Comparison of ENCODE assay signal across 9 cellular contexts in the genomic region with DNA sequence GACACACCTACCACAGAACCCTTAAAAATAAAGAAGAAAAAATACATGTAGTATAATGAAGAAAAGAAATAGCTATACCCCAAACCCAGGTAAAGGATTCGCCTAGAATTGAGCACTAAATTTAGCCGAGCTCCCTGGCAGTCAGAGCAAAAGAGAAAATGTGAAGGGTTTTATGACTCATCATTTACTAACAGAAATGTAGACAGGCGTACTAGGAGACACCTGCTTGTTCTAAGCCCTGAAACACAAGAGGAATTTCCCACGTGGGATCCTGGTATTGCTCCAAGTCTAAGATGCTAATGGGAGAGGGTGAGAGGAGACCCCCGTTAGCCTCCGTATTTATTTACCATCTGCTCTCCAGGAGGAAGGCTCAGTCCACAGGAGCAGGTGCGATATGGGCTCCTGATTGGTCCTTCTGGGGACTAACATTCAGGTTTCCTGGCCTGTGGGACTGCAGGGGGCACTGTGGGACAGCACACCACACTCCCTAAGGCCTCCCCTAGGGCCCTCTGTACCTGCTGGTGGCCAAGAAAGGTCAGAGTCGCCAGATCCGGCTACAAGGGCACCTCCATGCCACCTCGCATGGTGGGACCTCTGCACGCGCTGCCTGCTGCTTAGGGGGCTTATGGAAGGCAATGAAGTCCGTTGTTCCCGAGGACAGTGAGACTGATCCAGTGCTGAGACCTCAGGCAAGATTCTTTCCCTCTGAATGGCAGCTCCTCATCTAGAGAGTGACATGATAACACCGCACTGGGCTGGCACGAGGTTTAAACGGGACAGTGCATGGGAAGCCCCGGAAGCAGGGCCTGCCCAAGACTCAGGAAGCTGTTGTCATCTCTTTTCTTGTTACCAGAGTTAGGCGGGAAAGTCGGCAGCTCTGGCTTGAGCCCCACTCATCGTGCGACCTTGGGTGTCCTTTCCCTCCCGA. TPM values are rescaled to one million over a fixed set of nuclear protein-coding genes. Genes with fewer than 3 reads are reported as not detected.
DNase-seq lines count a peak whose midpoint lies in the region; ATAC-seq and TF ChIP-seq lines count a peak whose summit lies in the region.
"Had no signal": no experiment of that assay in that cellular context is flagged by ENCODE, and none has a peak within 500 bp of the region (broad histone marks: within the 10 kb centered on the region; RNA-seq: fewer than 3 reads in every experiment).

No MANE protein-coding gene starts in this region.

- no peak overlapping the region for H3K27ac ChIP-seq in 22Rv1

- H3K36me3 Mint-ChIP-seq in type B pancreatic cell, result no peaks in the 10 kb centered on the region
- no peaks in the 10 kb centered on the region for H3K36me3 Mint-ChIP-seq in T-cell

- H3K4me3 Mint-ChIP-seq in type B pancreatic cell (no peak overlapping the region), T-cell (no peak overlapping the region)

- TF ChIP-seq CTCF in 22Rv1 (IDR thresholded peaks at IDR 0.05), result peak; percentile 61
- TF ChIP-seq CTCF in GM10248 (IDR thresholded peaks at IDR 0.05; ENCODE audit: control extremely low read depth, extremely low read depth, low read depth, missing control alignments), result peak; percentile 53
- TF ChIP-seq CTCF in type B pancreatic cell (conservative IDR thresholded peaks at IDR 0.05), result peak; percentile 65

- peak; percentile 72 for ATAC-seq in HG02678 (IDR thresholded peaks at IDR 0.05; ENCODE audit: unreplicated experiment)
- no peak for ATAC-seq in T-cell (replicated peaks in 1 of 4)

- CTCF ChIA-PET in GM10248 (lab: Yijun Ruan, JAX) (interaction anchor here (0.6 to 8.9 kb wide), 15 partner anchors 13 to 355 kb away, joined by 3 to 91 read pairs (median 3); no protein-coding TSS in a partner anchor), T-cell (lab: Charles Lee) (no interaction called here)

- DNase-seq in GM10248 (ENCODE audit: extremely low spot score) (peak; percentile 76), NCI-H345 treated with DMSO at 0.1 percent for 48 hours (lab: John Stamatoyannopoulos, UW; ENCODE audit: unreplicated experiment) (peak; percentile 41), amniotic epithelial cell (ENCODE audit: low read depth) (peak; percentile 37), iPS-NIHi11 (ENCODE audit: low spot score) (peak; percentile 88), type B pancreatic cell (ENCODE audit: extremely low spot score, unreplicated experiment) (no peak), T-cell (no peak)

- H3K4me1 Mint-ChIP-seq in type B pancreatic cell (ENCODE audit: unreplicated experiment) (peaks cover 13% of the 10 kb centered on the region), T-cell (no peaks in the 10 kb centered on the region)

- H3K27me3 Mint-ChIP-seq in type B pancreatic cell, result peaks cover 16% of the 10 kb centered on the region
- H3K27me3 Mint-ChIP-seq in T-cell, result peaks cover 3 to 5% of the 10 kb centered on the region in 2 donors

- H3K9me3 Mint-ChIP-seq in type B pancreatic cell (no peaks in the 10 kb centered on the region), T-cell (no peaks in the 10 kb centered on the region)

- no peak overlapping the region for H3K27ac Mint-ChIP-seq in type B pancreatic cell
- H3K27ac Mint-ChIP-seq in T-cell, result no peak overlapping the region

- POLR2A ChIA-PET in GM10248 (lab: Yijun Ruan, JAX) (no interaction called here), T-cell (lab: Charles Lee) (no interaction called here)

RNA-seq across cellular contexts. Expression of a gene that starts 25.8 kb away (rescaled TPM):
- total RNA-seq in type B pancreatic cell (ENCODE audit: low replicate concordance) (1.8 and 2.8 TPM in 2 replicates), T-cell (not detected)

RNA-seq across cellular contexts. Expression of a gene that starts 41.0 kb away (rescaled TPM):
- total RNA-seq in type B pancreatic cell (ENCODE audit: low replicate concordance) (3.6 TPM in 1 of 2 replicates, not detected in the other), T-cell (not detected)
- total RNA-seq: temporal lobe had no signal

Comparison
In these comparisons a context has a peak if more than half of its experiments do, and no peak if none do; other contexts are left out.
1. DNase-seq: peak in GM10248 (single experiment), NCI-H345 treated with DMSO at 0.1 percent for 48 hours (single experiment), amniotic epithelial cell (single experiment) and iPS-NIHi11 (single experiment); none in type B pancreatic cell (single experiment) and T-cell (0 of 34).
2. Peak in every context shown above with its lines, with median percentiles within 50 percentile points of each other: CTCF ChIP-seq.